Comparison of ENCODE assay signal across 1 cellular context in genomic region chr21:34857874-34858273, GRCh38.
TF ChIP-seq lines count a peak whose summit lies in the region.

No MANE protein-coding gene starts in this region.

TF ChIP-seq in K562, 482 proteins besides CTCF, POLR2A, EP300 and RAD21 (continued from another document):
- no peak for TF ChIP-seq CREB3 (tag; conservative IDR thresholded peaks at IDR 0.05; ENCODE audit: low read depth)
- TF ChIP-seq MIER1 (IDR thresholded peaks at IDR 0.05; ENCODE audit: low read depth): no peak
- TF ChIP-seq RBM39 (optimal IDR thresholded peaks at IDR 0.05; ENCODE audit: low read depth, low read length): no peak
